In genomic region chr12:57239587-57240068, GRCh38 we compare ENCODE assay signal across 8 cellular contexts. TPM values are rescaled to one million over a fixed set of nuclear protein-coding genes. Genes with fewer than 3 reads are reported as not detected.
DNase-seq lines count a peak whose midpoint lies in the region; ATAC-seq, FAIRE-seq and TF ChIP-seq lines count a peak whose summit lies in the region.

No MANE protein-coding gene starts in this region.

- H3K4me1 Mint-ChIP-seq in activated T-helper 1 cell treated with anti-CD3 and anti-CD28 coated beads, Interleukin-12 subunit alpha, Interleukin-12 subunit beta, Interleukin-2, Interleukin-4 antibody, amounts not matched to agents 30 ng/mL and 10 ng/mL and 1 ng/mL, durations not matched to agents 14 hours and 24 hours and 36 hours (ENCODE audit: low read depth): peaks cover 63% of the 10 kb centered on the region

- no peak overlapping the region for H2AFZ ChIP-seq in HCT116 (ENCODE audit: low read depth, low read length, poor library complexity, severe bottlenecking)
- no peak overlapping the region for H2AFZ ChIP-seq in HepG2 (ENCODE audit: low read length)

- intact Hi-C loops in HCT116 (cut with micrococcal nuclease) (loop anchor here (1.0 to 10.0 kb wide), 2 partner anchors 26 to 115 kb away; partner anchors contain the start of gene LRP1), HepG2 (cut with micrococcal nuclease; ENCODE audit: unreplicated experiment) (loop anchor here (1.0 to 2.0 kb wide), 2 partner anchors 9 to 15 kb away; no protein-coding TSS in a partner anchor), uterus (cut with DNase I; ENCODE audit: low total_unique reads) (no loop called here)
- intact Hi-C loops in activated T-helper 1 cell treated with anti-CD3 and anti-CD28 coated beads, Interleukin-12 subunit alpha, Interleukin-12 subunit beta, Interleukin-2, Interleukin-4 antibody, amounts not matched to agents 30 ng/mL and 10 ng/mL and 1 ng/mL, durations not matched to agents 14 hours and 24 hours and 36 hours (cut with micrococcal nuclease): loop anchor here (1.0 to 10.0 kb wide), 5 partner anchors 10 to 385 kb away; partner anchors contain the start of genes SHMT2 and STAT6

- CTCF ChIA-PET in HCT116 (lab: Charles Lee): interaction anchor here (1.0 to 3.3 kb wide), 6 partner anchors 10 to 216 kb away, joined by 3 to 38 read pairs (median 7); partner anchors contain the start of genes INHBE and SHMT2
- CTCF ChIA-PET in HepG2 (lab: Yijun Ruan, JAX; ENCODE audit: low intra/inter-chr PET ratio, low total read pairs): interaction anchor here (4.9 to 11.7 kb wide), 2 partner anchors 13 to 26 kb away, joined by 87 to 308 read pairs; partner anchors contain the start of genes NXPH4 and SHMT2

- no peak for TF ChIP-seq RAD21 in HCT116 (IDR thresholded peaks at IDR 0.05; ENCODE audit: low read depth)
- no peak for TF ChIP-seq RAD21 in HepG2 (CRISPR knock-in tag; IDR thresholded peaks at IDR 0.05)

- in situ Hi-C loops in HepG2 (cut with HindIII; ENCODE audit: extremely low pct_ligation_motif_present, low pct_unique_long_range_greater_than_20kb): no loop called here

- H3K27me3 ChIP-seq in HCT116 (ENCODE audit: insufficient read depth, low read length) (peaks cover 4% of the 10 kb centered on the region; the same call in 1 of the 2 replicates), HepG2 (ENCODE audit: control insufficient read depth in 1 of 2, insufficient read depth in 2 of 2, low read length in 2 of 2) (peaks cover 18 to 50% of the 10 kb centered on the region in 2 experiments), uterus (peaks cover 36 to 37% of the 10 kb centered on the region in 2 donors)

- WGBS in HepG2 (ENCODE audit: low lambda C conversion rate): 3% methylated on average over 15 of the region's 15 CpGs

- no peak for TF ChIP-seq CTCF in C4-2B (conservative IDR thresholded peaks at IDR 0.05)
- no peak for TF ChIP-seq CTCF in HCT116 (IDR thresholded peaks at IDR 0.05 in 2 of 3, conservative IDR thresholded peaks at IDR 0.05 in 1 of 3; ENCODE audit: borderline replicate concordance in 1 of 3, insufficient read depth in 1 of 3, low read depth in 2 of 3, low read length in 2 of 3)
- no peak for TF ChIP-seq CTCF in HepG2 (CRISPR knock-in tag; IDR thresholded peaks at IDR 0.05)
- no peak for TF ChIP-seq CTCF in uterus (IDR thresholded peaks at IDR 0.05)
- TF ChIP-seq CTCF in omental fat pad (IDR thresholded peaks at IDR 0.05): no peak

- DNase-seq in HCT116 (ENCODE audit: low read depth, low spot score) (no peak), HepG2 (ENCODE audit: low spot score) (no peak), uterus (no peak), omental fat pad (ENCODE audit: low spot score) (no peak)
- no peak for DNase-seq in activated T-helper 1 cell treated with anti-CD3 and anti-CD28 coated beads, Interleukin-12 subunit alpha, Interleukin-12 subunit beta, Interleukin-2, Interleukin-4 antibody, amounts not matched to agents 30 ng/mL and 10 ng/mL and 1 ng/mL, durations not matched to agents 14 hours and 24 hours and 36 hours (ENCODE audit: low spot score)
- DNase-seq in activated CD4-positive, alpha-beta T cell treated with anti-CD3 and anti-CD28 coated beads for 4 hours: no peak

- no peaks in the 10 kb centered on the region for H3K9me3 ChIP-seq in HCT116 (ENCODE audit: control insufficient read depth in 1 of 2, insufficient read depth in 1 of 2, low read depth in 1 of 2, low read length in 2 of 2)
- H3K9me3 ChIP-seq in HepG2 (ENCODE audit: low read length): no peaks in the 10 kb centered on the region
- H3K9me3 ChIP-seq in uterus: no peaks in the 10 kb centered on the region

- H3K27me3 Mint-ChIP-seq in activated T-helper 1 cell treated with anti-CD3 and anti-CD28 coated beads, Interleukin-12 subunit alpha, Interleukin-12 subunit beta, Interleukin-2, Interleukin-4 antibody, amounts not matched to agents 30 ng/mL and 10 ng/mL and 1 ng/mL, durations not matched to agents 14 hours and 24 hours and 36 hours (ENCODE audit: insufficient read depth): peaks cover 50% of the 10 kb centered on the region

- peak overlapping the region; percentile 78 for H3K27ac Mint-ChIP-seq in activated T-helper 1 cell treated with anti-CD3 and anti-CD28 coated beads, Interleukin-12 subunit alpha, Interleukin-12 subunit beta, Interleukin-2, Interleukin-4 antibody, amounts not matched to agents 30 ng/mL and 10 ng/mL and 1 ng/mL, durations not matched to agents 14 hours and 24 hours and 36 hours

- H3K9me2 ChIP-seq in HCT116 (ENCODE audit: insufficient read depth): no peaks in the 10 kb centered on the region

- RAD21 ChIA-PET in HCT116 (lab: Charles Lee; ENCODE audit: low non-redundant PET in 1 of 2, low total read pairs in 2 of 2, uncharacterized antibody in 2 of 2, unreplicated experiment in 2 of 2): interaction anchor here in 1 of 2 experiments (0.8 kb wide), 1 partner anchor 26 kb away, joined by 4 read pairs; no protein-coding TSS in a partner anchor

- H3K4me3 Mint-ChIP-seq in activated T-helper 1 cell treated with anti-CD3 and anti-CD28 coated beads, Interleukin-12 subunit alpha, Interleukin-12 subunit beta, Interleukin-2, Interleukin-4 antibody, amounts not matched to agents 30 ng/mL and 10 ng/mL and 1 ng/mL, durations not matched to agents 14 hours and 24 hours and 36 hours: peak overlapping the region; percentile 95

- H3K27ac ChIP-seq in C4-2B: peak overlapping the region; percentile 34
- peak overlapping the region; percentile 34; the same call in 1 of the 2 replicates for H3K27ac ChIP-seq in HCT116 (ENCODE audit: low read depth, low read length)
- H3K27ac ChIP-seq in HepG2 (ENCODE audit: extremely low read length, insufficient read depth, low read length): no peak overlapping the region
- H3K27ac ChIP-seq in uterus: no peak overlapping the region

- no peaks in the 10 kb centered on the region for H3K79me2 ChIP-seq in HCT116 (ENCODE audit: insufficient read depth, low read length)
- no peaks in the 10 kb centered on the region for H3K79me2 ChIP-seq in HepG2 (ENCODE audit: insufficient read depth, low read length)

- POLR2A ChIA-PET in HCT116 (lab: Charles Lee): interaction anchor here (3.5 kb wide), 1 partner anchor 10 kb away, joined by 16 read pairs; the partner anchor contains the start of gene SHMT2
- POLR2A ChIA-PET in HepG2 (lab: Yijun Ruan, JAX): interaction anchor here (0.9 to 8.9 kb wide), 5 partner anchors 9 to 112 kb away, joined by 3 to 116 read pairs (median 3); partner anchors contain the start of genes LRP1 and SHMT2

- H4K20me1 ChIP-seq in HCT116 (ENCODE audit: insufficient read depth) (no peaks in the 10 kb centered on the region), HepG2 (ENCODE audit: insufficient read depth, low read length) (peaks cover 4% of the 10 kb centered on the region; the same call in 1 of the 2 replicates)

- H3K9ac ChIP-seq in HCT116 (ENCODE audit: low read length): peak overlapping the region; percentile 41
- peak overlapping the region; percentile 10; the same call in 1 of the 2 replicates for H3K9ac ChIP-seq in HepG2 (ENCODE audit: insufficient read depth, low read depth, low read length)

- TF ChIP-seq EP300 in HepG2 (IDR thresholded peaks at IDR 0.05; ENCODE audit: low read depth in 2 of 2, low read length in 2 of 2) (no peak), HepG2 (CRISPR knock-in tag; IDR thresholded peaks at IDR 0.05; ENCODE audit: borderline replicate concordance) (no peak)

- no peak for ATAC-seq in HCT116
- no peak for ATAC-seq in HepG2
- ATAC-seq in omental fat pad (ENCODE audit: low FRiP score): no peak
- ATAC-seq in HG02973 (IDR thresholded peaks at IDR 0.05; ENCODE audit: unreplicated experiment): no peak

- peak overlapping the region; percentile 77 for H3K4me2 ChIP-seq in HCT116 (ENCODE audit: low read length)
- peak overlapping the region; percentile 99 for H3K4me2 ChIP-seq in HepG2 (ENCODE audit: low read depth, low read length)

- H3K9me3 Mint-ChIP-seq in activated T-helper 1 cell treated with anti-CD3 and anti-CD28 coated beads, Interleukin-12 subunit alpha, Interleukin-12 subunit beta, Interleukin-2, Interleukin-4 antibody, amounts not matched to agents 30 ng/mL and 10 ng/mL and 1 ng/mL, durations not matched to agents 14 hours and 24 hours and 36 hours: no peaks in the 10 kb centered on the region

- H3K4me1 ChIP-seq in HCT116 (ENCODE audit: control insufficient read depth in 1 of 2, insufficient read depth in 2 of 2, low read length in 2 of 2) (peaks cover 29 to 48% of the 10 kb centered on the region in 2 experiments), HepG2 (ENCODE audit: insufficient read depth, low read length) (peaks cover 74% of the 10 kb centered on the region), uterus (peaks cover 0 to 27% of the 10 kb centered on the region in 2 donors)

- TSS peak; percentile 49 for BruUV-seq in HCT116 (replicated peaks; lab: Mats Ljungman, UMichigan)
- no TSS peak for BruUV-seq in HepG2 (replicated peaks; lab: Mats Ljungman, UMichigan)

- FAIRE-seq in HepG2 (lab: Jason Lieb, UNC): no peak

- peak overlapping the region; percentile 47 to 55 for H3K4me3 ChIP-seq in HCT116 (replicated peaks in 1 of 2; ENCODE audit: low read depth in 1 of 2, low read length in 2 of 2)
- H3K4me3 ChIP-seq in HepG2 (replicated peaks in 1 of 3; ENCODE audit: insufficient read depth in 1 of 3, low read depth in 2 of 3, low read length in 3 of 3): peak overlapping the region; percentile 56 to 83 (median 56)
- peak overlapping the region; percentile 14 to 31 for H3K4me3 ChIP-seq in uterus

- H3K36me3 Mint-ChIP-seq in activated T-helper 1 cell treated with anti-CD3 and anti-CD28 coated beads, Interleukin-12 subunit alpha, Interleukin-12 subunit beta, Interleukin-2, Interleukin-4 antibody, amounts not matched to agents 30 ng/mL and 10 ng/mL and 1 ng/mL, durations not matched to agents 14 hours and 24 hours and 36 hours (ENCODE audit: low read depth): peaks cover 10% of the 10 kb centered on the region

- no peaks in the 10 kb centered on the region for H3K36me3 ChIP-seq in HCT116 (ENCODE audit: control insufficient read depth in 1 of 2, insufficient read depth in 2 of 2, low read length in 2 of 2)
- H3K36me3 ChIP-seq in HepG2 (replicated peaks in 1 of 2; ENCODE audit: control insufficient read depth in 1 of 2, insufficient read depth in 2 of 2, low read length in 2 of 2): no peaks in the 10 kb centered on the region; a peak in 1 of 5 replicates
- no peaks in the 10 kb centered on the region for H3K36me3 ChIP-seq in uterus

- TF ChIP-seq POLR2A in HCT116 (IDR thresholded peaks at IDR 0.05; ENCODE audit: borderline replicate concordance, extremely low read depth, insufficient read depth, insufficient read length) (no peak), HepG2 (IDR thresholded peaks at IDR 0.05; ENCODE audit: insufficient read depth in 1 of 2, low read depth in 2 of 2, low read length in 2 of 2) (no peak), uterus (IDR thresholded peaks at IDR 0.05) (no peak)

RNA-seq across cellular contexts. Expression of gene SHMT2, which starts 10.1 kb away (rescaled TPM):
- 280 TPM for total RNA-seq in HCT116 (2021; ENCODE audit: unreplicated experiment)
- 319 and 327 TPM in 2 replicates for polyA plus RNA-seq in HCT116 (2012)
- 276 and 280 TPM in 2 replicates for total RNA-seq in activated T-helper 1 cell treated with anti-CD3 and anti-CD28 coated beads, Interleukin-12 subunit alpha, Interleukin-12 subunit beta, Interleukin-2, Interleukin-4 antibody, amounts not matched to agents 30 ng/mL and 10 ng/mL and 1 ng/mL, durations not matched to agents 14 hours and 24 hours and 36 hours
- total RNA-seq in HepG2 (2016; rRNA removed; fragmentation: Illumina TruSeq; extraction: Trizol): 181 and 184 TPM in 2 replicates
- 34.5 and 40.7 TPM in 2 replicates for total RNA-seq in HepG2 (2016; cell fraction: cytosol; rRNA removed; fragmentation: Illumina TruSeq; extraction: Trizol; ENCODE audit: low read depth)
- 185 and 193 TPM in 2 replicates for total RNA-seq in HepG2 (2016; cell fraction: insoluble cytoplasmic fraction; rRNA removed; fragmentation: Illumina TruSeq; extraction: Trizol)
- 86.2 and 91.5 TPM in 2 replicates for total RNA-seq in HepG2 (2016; cell fraction: membrane; rRNA removed; fragmentation: Illumina TruSeq; extraction: Trizol)
- total RNA-seq in HepG2 (2016; cell fraction: nucleus; rRNA removed; fragmentation: Illumina TruSeq; extraction: Trizol): 87.0 and 104 TPM in 2 replicates
- 393 and 420 TPM in 2 replicates for polyA plus RNA-seq in HepG2 (2011; rRNA removed)
- polyA plus RNA-seq in HepG2 (2011; cell fraction: cytosol; rRNA removed): 388 and 543 TPM in 2 replicates
- 527 and 559 TPM in 2 replicates for polyA plus RNA-seq in HepG2 (2011; cell fraction: nucleus; rRNA removed)
- polyA plus RNA-seq in HepG2 (2012): 193 and 317 TPM in 2 replicates
- polyA plus RNA-seq in HepG2 (2016; cell fraction: cytosol; fragmentation: Illumina TruSeq; extraction: Trizol; ENCODE audit: low read depth): 47.3 and 51.9 TPM in 2 replicates
- 228 and 257 TPM in 2 replicates for polyA plus RNA-seq in HepG2 (2016; cell fraction: insoluble cytoplasmic fraction; fragmentation: Illumina TruSeq; extraction: Trizol; ENCODE audit: low read depth)
- polyA plus RNA-seq in HepG2 (2016; cell fraction: membrane; fragmentation: Illumina TruSeq; extraction: Trizol; ENCODE audit: low read depth): 85.7 and 97.2 TPM in 2 replicates
- 161 and 174 TPM in 2 replicates for polyA plus RNA-seq in HepG2 (2016; cell fraction: nucleus; fragmentation: Illumina TruSeq; extraction: Trizol; ENCODE audit: insufficient read depth, low read depth)
- 452 and 685 TPM in 2 replicates for polyA minus RNA-seq in HepG2 (2011; rRNA and poly(A)+ RNA removed; ENCODE audit: low replicate concordance)
- polyA minus RNA-seq in HepG2 (2011; cell fraction: cytosol; rRNA and poly(A)+ RNA removed): 216 and 224 TPM in 2 replicates
- polyA minus RNA-seq in HepG2 (2011; cell fraction: nucleus; rRNA and poly(A)+ RNA removed): 130 and 151 TPM in 2 replicates
- total RNA-seq in uterus: 100 to 1,000 TPM in 1 of 4 donors, 10 to 100 TPM in 3; 12.4 to 128 (median 35.3) TPM
- 10 to 100 TPM; 45.2 to 66.4 (median 55.0) TPM for total RNA-seq in omental fat pad

RNA-seq across cellular contexts. Expression of gene STAC3, which starts 11.4 kb away (rescaled TPM):
- total RNA-seq in HCT116 (2021; ENCODE audit: unreplicated experiment): 2.5 TPM
- 1.3 and 2.4 TPM in 2 replicates for polyA plus RNA-seq in HCT116 (2012)
- total RNA-seq in activated T-helper 1 cell treated with anti-CD3 and anti-CD28 coated beads, Interleukin-12 subunit alpha, Interleukin-12 subunit beta, Interleukin-2, Interleukin-4 antibody, amounts not matched to agents 30 ng/mL and 10 ng/mL and 1 ng/mL, durations not matched to agents 14 hours and 24 hours and 36 hours: 3.1 and 4.2 TPM in 2 replicates
- total RNA-seq in HepG2 (2016; rRNA removed; fragmentation: Illumina TruSeq; extraction: Trizol): 0.14 and 0.18 TPM in 2 replicates
- not detected in 2 replicates for total RNA-seq in HepG2 (2016; cell fraction: cytosol; rRNA removed; fragmentation: Illumina TruSeq; extraction: Trizol; ENCODE audit: low read depth)
- 0.25 and 0.26 TPM in 2 replicates for total RNA-seq in HepG2 (2016; cell fraction: insoluble cytoplasmic fraction; rRNA removed; fragmentation: Illumina TruSeq; extraction: Trizol)
- total RNA-seq in HepG2 (2016; cell fraction: membrane; rRNA removed; fragmentation: Illumina TruSeq; extraction: Trizol): not detected in 2 replicates
- total RNA-seq in HepG2 (2016; cell fraction: nucleus; rRNA removed; fragmentation: Illumina TruSeq; extraction: Trizol): 0.34 and 0.62 TPM in 2 replicates
- 0.22 and 0.27 TPM in 2 replicates for polyA plus RNA-seq in HepG2 (2011; rRNA removed)
- polyA plus RNA-seq in HepG2 (2011; cell fraction: cytosol; rRNA removed): 0.05 and 0.17 TPM in 2 replicates
- 1.3 TPM in 2 replicates for polyA plus RNA-seq in HepG2 (2011; cell fraction: nucleus; rRNA removed)
- 0.34 and 0.49 TPM in 2 replicates for polyA plus RNA-seq in HepG2 (2012)
- polyA plus RNA-seq in HepG2 (2016; cell fraction: cytosol; fragmentation: Illumina TruSeq; extraction: Trizol; ENCODE audit: low read depth): 0.12 TPM in 1 of 2 replicates, not detected in the other
- 0.19 and 0.38 TPM in 2 replicates for polyA plus RNA-seq in HepG2 (2016; cell fraction: insoluble cytoplasmic fraction; fragmentation: Illumina TruSeq; extraction: Trizol; ENCODE audit: low read depth)
- polyA plus RNA-seq in HepG2 (2016; cell fraction: membrane; fragmentation: Illumina TruSeq; extraction: Trizol; ENCODE audit: low read depth): 0.18 TPM in 1 of 2 replicates, not detected in the other
- 1.4 and 2.4 TPM in 2 replicates for polyA plus RNA-seq in HepG2 (2016; cell fraction: nucleus; fragmentation: Illumina TruSeq; extraction: Trizol; ENCODE audit: insufficient read depth, low read depth)
- 0.54 TPM in 1 of 2 replicates, not detected in the other for polyA minus RNA-seq in HepG2 (2011; rRNA and poly(A)+ RNA removed; ENCODE audit: low replicate concordance)
- polyA minus RNA-seq in HepG2 (2011; cell fraction: cytosol; rRNA and poly(A)+ RNA removed): not detected in 2 replicates
- polyA minus RNA-seq in HepG2 (2011; cell fraction: nucleus; rRNA and poly(A)+ RNA removed): 0.99 and 1.3 TPM in 2 replicates
- 1 to 10 TPM in 2 of 4 donors, not detected in 2; 1.0 to 2.8 TPM for total RNA-seq in uterus
- total RNA-seq in omental fat pad: 1 to 10 TPM; 2.0 to 3.7 (median 2.6) TPM

RNA-seq across cellular contexts. Expression of gene NXPH4, which starts 23.0 kb away (rescaled TPM):
- total RNA-seq in HCT116 (2021; ENCODE audit: unreplicated experiment): 20.0 TPM
- polyA plus RNA-seq in HCT116 (2012): 13.6 and 16.2 TPM in 2 replicates
- 0.36 and 0.49 TPM in 2 replicates for total RNA-seq in activated T-helper 1 cell treated with anti-CD3 and anti-CD28 coated beads, Interleukin-12 subunit alpha, Interleukin-12 subunit beta, Interleukin-2, Interleukin-4 antibody, amounts not matched to agents 30 ng/mL and 10 ng/mL and 1 ng/mL, durations not matched to agents 14 hours and 24 hours and 36 hours
- total RNA-seq in HepG2 (2016; rRNA removed; fragmentation: Illumina TruSeq; extraction: Trizol): not detected in 2 replicates
- total RNA-seq in HepG2 (2016; cell fraction: cytosol; rRNA removed; fragmentation: Illumina TruSeq; extraction: Trizol; ENCODE audit: low read depth): not detected in 2 replicates
- not detected in 2 replicates for total RNA-seq in HepG2 (2016; cell fraction: insoluble cytoplasmic fraction; rRNA removed; fragmentation: Illumina TruSeq; extraction: Trizol)
- not detected in 2 replicates for total RNA-seq in HepG2 (2016; cell fraction: membrane; rRNA removed; fragmentation: Illumina TruSeq; extraction: Trizol)
- not detected in 2 replicates for total RNA-seq in HepG2 (2016; cell fraction: nucleus; rRNA removed; fragmentation: Illumina TruSeq; extraction: Trizol)
- 0.13 and 0.24 TPM in 2 replicates for polyA plus RNA-seq in HepG2 (2011; rRNA removed)
- polyA plus RNA-seq in HepG2 (2011; cell fraction: cytosol; rRNA removed): 0.18 and 0.24 TPM in 2 replicates
- 0.54 and 0.55 TPM in 2 replicates for polyA plus RNA-seq in HepG2 (2011; cell fraction: nucleus; rRNA removed)
- 1.9 and 2.5 TPM in 2 replicates for polyA plus RNA-seq in HepG2 (2012)
- not detected in 2 replicates for polyA plus RNA-seq in HepG2 (2016; cell fraction: cytosol; fragmentation: Illumina TruSeq; extraction: Trizol; ENCODE audit: low read depth)
- polyA plus RNA-seq in HepG2 (2016; cell fraction: insoluble cytoplasmic fraction; fragmentation: Illumina TruSeq; extraction: Trizol; ENCODE audit: low read depth): not detected in 2 replicates
- polyA plus RNA-seq in HepG2 (2016; cell fraction: membrane; fragmentation: Illumina TruSeq; extraction: Trizol; ENCODE audit: low read depth): not detected in 2 replicates
- polyA plus RNA-seq in HepG2 (2016; cell fraction: nucleus; fragmentation: Illumina TruSeq; extraction: Trizol; ENCODE audit: insufficient read depth, low read depth): not detected in 2 replicates
- polyA minus RNA-seq in HepG2 (2011; rRNA and poly(A)+ RNA removed; ENCODE audit: low replicate concordance): 0.30 and 2.2 TPM in 2 replicates
- polyA minus RNA-seq in HepG2 (2011; cell fraction: cytosol; rRNA and poly(A)+ RNA removed): not detected in 2 replicates
- polyA minus RNA-seq in HepG2 (2011; cell fraction: nucleus; rRNA and poly(A)+ RNA removed): 0.25 TPM in 1 of 2 replicates, not detected in the other
- 1 to 10 TPM in 1 of 4 donors, not detected in 3; 6.3 TPM for total RNA-seq in uterus
- 1 to 10 TPM in 2 of 4 donors, under 1 TPM in 1, not detected in 1; 0.56 to 2.4 (median 1.4) TPM for total RNA-seq in omental fat pad

Comparison
In these comparisons a context has a peak if more than half of its experiments do, and no peak if none do; other contexts are left out.
1. H3K27ac ChIP-seq: peak in C4-2B (single experiment) and HCT116 (single experiment); none in HepG2 (single experiment) and uterus (0 of 2).
2. Peak in every context shown above with its lines, with median percentiles within 50 percentile points of each other: H3K4me3 ChIP-seq.